Comparison of ENCODE assay signal across 1 cellular context in genomic region chr12:110639336-110640178, GRCh38.
TF ChIP-seq lines count a peak whose summit lies in the region.

No MANE protein-coding gene starts in this region.

TF ChIP-seq in GM23338, 12 proteins besides CTCF, POLR2A, EP300 and RAD21 (continued from another document):
- no peak for TF ChIP-seq ZNF462 (CRISPR knock-in tag; IDR thresholded peaks at IDR 0.05)
- no peak for TF ChIP-seq EZH2phosphoT487 (IDR thresholded peaks at IDR 0.05; ENCODE audit: unreplicated experiment)
- TF ChIP-seq JUNB (IDR thresholded peaks at IDR 0.05; ENCODE audit: unreplicated experiment): no peak
- TF ChIP-seq NANOG (IDR thresholded peaks at IDR 0.05; ENCODE audit: borderline replicate concordance): no peak
- TF ChIP-seq EZH2 (IDR thresholded peaks at IDR 0.05; ENCODE audit: low read depth, unreplicated experiment): no peak
- TF ChIP-seq STAT1 (IDR thresholded peaks at IDR 0.05; ENCODE audit: unreplicated experiment): no peak
- TF ChIP-seq CREB1 (CRISPR knock-in tag; IDR thresholded peaks at IDR 0.05; ENCODE audit: low read depth): no peak
